In the genomic region with DNA sequence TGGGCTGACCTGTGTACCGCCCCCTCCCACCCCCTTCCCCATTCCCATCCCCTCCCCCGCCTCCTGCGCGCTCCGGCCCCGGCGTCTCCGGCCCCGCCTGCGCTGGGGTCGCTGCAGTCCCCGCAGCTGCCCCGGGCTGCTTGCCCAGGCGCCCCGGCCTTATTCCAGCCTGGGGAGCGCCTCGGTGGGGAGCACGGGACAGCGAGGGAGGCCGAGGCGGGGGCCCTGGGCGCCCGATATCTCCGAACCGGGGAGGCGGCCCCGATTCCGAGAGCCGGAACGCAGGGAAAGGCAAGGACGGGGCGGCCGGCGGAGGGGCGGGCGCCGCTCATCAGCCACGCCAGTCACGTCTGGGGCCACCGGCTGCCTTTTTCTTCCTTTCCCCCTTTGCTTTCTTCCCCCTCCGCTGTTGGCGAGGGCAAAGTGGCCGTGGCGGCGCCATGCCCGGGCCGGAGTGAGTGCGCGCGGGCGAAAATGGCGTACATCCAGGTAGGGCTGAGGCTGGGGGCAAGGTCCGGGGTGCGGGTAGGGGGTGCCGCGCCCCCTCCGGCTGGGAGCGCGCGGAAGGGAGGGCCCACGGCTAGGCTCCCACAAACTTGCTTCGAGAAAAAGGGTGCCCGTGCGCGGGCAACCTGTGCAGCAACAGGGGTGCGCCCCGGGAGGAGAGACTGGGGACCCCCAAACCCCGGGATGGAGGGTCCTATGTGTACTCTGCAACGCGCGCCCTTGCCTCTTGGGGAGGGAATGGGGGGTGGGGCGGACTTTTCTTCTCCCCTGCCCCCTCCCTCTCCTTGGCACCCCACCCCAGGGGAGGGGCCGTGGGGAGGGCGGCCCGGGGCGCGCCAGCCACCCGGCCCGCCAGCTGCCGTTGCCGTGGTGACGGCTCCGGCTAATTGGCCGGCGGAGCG, we compare ENCODE assay signal across 1 cellular context.
A peak's percentile ranks its signal among the peaks of the same experiment; 100 is the strongest.
TF ChIP-seq lines count a peak whose summit lies in the region.

A gene with protein sequence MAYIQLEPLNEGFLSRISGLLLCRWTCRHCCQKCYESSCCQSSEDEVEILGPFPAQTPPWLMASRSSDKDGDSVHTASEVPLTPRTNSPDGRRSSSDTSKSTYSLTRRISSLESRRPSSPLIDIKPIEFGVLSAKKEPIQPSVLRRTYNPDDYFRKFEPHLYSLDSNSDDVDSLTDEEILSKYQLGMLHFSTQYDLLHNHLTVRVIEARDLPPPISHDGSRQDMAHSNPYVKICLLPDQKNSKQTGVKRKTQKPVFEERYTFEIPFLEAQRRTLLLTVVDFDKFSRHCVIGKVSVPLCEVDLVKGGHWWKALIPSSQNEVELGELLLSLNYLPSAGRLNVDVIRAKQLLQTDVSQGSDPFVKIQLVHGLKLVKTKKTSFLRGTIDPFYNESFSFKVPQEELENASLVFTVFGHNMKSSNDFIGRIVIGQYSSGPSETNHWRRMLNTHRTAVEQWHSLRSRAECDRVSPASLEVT (plus strand): TSS at position 68 of the 908 bp plus-strand sequence. CDS start 407 bp downstream, at position 475.

TF ChIP-seq in HepG2, 621 proteins besides CTCF, POLR2A, EP300 and RAD21 (continued from another document):
- TF ChIP-seq HNRNPLL (IDR thresholded peaks at IDR 0.05; ENCODE audit: low read depth, low read length, poor library complexity, severe bottlenecking), result peak; percentile 85
- TF ChIP-seq BRCA1 (CRISPR knock-in tag; IDR thresholded peaks at IDR 0.05), result no peak
- 0 out of 2 replicates have a peak, but pooled peaks have one; percentile 14 for TF ChIP-seq ZNF546 (CRISPR knock-in tag; conservative IDR thresholded peaks at IDR 0.05)
- TF ChIP-seq PRMT3 (CRISPR knock-in tag; IDR thresholded peaks at IDR 0.05; ENCODE audit: borderline replicate concordance, low read depth), result no peak
- TF ChIP-seq ZNF367 (CRISPR knock-in tag; IDR thresholded peaks at IDR 0.05; ENCODE audit: borderline replicate concordance), result no peak
- no peak for TF ChIP-seq ZNF496 (CRISPR knock-in tag; IDR thresholded peaks at IDR 0.05; ENCODE audit: insufficient replicate concordance)
- TF ChIP-seq ZNF800 (CRISPR knock-in tag; IDR thresholded peaks at IDR 0.05), result peak; percentile 86; the same call in 1 of the 2 replicates
- no peak for TF ChIP-seq ZNF331 (CRISPR knock-in tag; IDR thresholded peaks at IDR 0.05)
- no peak for TF ChIP-seq ZBTB7B (CRISPR knock-in tag; IDR thresholded peaks at IDR 0.05)
- no peak for TF ChIP-seq DBP (CRISPR knock-in tag; IDR thresholded peaks at IDR 0.05; ENCODE audit: not compliant biosample characterization)
- no peak for TF ChIP-seq ZNF17 (CRISPR knock-in tag; IDR thresholded peaks at IDR 0.05)
- no peak for TF ChIP-seq DNMT1 (CRISPR knock-in tag; IDR thresholded peaks at IDR 0.05)
- TF ChIP-seq JUNB (CRISPR knock-in tag; IDR thresholded peaks at IDR 0.05; ENCODE audit: borderline replicate concordance), result no peak
- no peak for TF ChIP-seq ZNF468 (CRISPR knock-in tag; IDR thresholded peaks at IDR 0.05)
- TF ChIP-seq AKAP8 (CRISPR knock-in tag; IDR thresholded peaks at IDR 0.05), result no peak
- TF ChIP-seq MXI1 (IDR thresholded peaks at IDR 0.05; ENCODE audit: borderline replicate concordance, low read depth, low read length), result no peak
- TF ChIP-seq JARID2 (CRISPR knock-in tag; IDR thresholded peaks at IDR 0.05; ENCODE audit: insufficient replicate concordance), result no peak
- TF ChIP-seq UBTF (CRISPR knock-in tag; IDR thresholded peaks at IDR 0.05), result peak; percentile 15; the same call in 1 of the 2 replicates
